Comparison of ENCODE assay signal across 15 cellular contexts in the genomic region with DNA sequence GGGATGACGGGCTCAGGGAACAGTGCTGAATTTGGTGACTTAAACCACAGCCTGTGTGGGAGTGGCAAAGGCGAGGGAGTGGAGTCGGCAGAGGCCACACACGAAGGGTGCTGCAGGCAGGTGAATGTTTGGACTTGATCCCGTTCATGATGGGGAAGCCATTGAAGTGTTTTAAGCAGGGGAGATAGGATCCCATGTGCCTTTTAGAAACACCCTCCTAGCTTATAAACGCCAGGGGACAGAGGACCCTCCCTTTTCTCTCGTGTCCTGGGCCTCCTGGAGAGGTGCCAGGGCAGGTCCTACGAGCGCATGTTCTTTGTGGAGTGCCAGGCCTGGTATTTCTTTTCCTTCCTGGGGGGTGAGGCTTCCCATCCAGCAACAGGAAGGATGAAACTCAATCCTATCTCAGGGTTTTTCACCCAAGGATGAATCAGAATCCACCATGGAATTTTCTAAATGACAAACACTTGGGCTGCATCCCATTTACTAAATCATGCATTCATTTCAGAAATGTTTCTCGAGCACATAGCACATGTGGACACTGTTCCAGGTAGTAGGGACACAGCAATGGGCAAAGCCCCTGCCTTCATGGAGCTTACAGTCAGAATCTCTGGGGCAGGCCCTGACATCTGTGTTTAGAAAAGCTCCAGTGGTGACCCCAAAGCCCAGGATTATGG. TPM values are rescaled to one million over a fixed set of nuclear protein-coding genes. Genes with fewer than 3 reads are reported as not detected.
DNase-seq lines count a peak whose midpoint lies in the region; ATAC-seq and TF ChIP-seq lines count a peak whose summit lies in the region.
"Had no signal": no experiment of that assay in that cellular context is flagged by ENCODE, and none has a peak within 500 bp of the region (broad histone marks: within the 10 kb centered on the region; RNA-seq: fewer than 3 reads in every experiment).

No MANE protein-coding gene starts in this region.

- H3K9ac ChIP-seq in GM23248 (peak overlapping the region; percentile 81), stomach smooth muscle (ENCODE audit: low read length in 2 of 2) (no peak overlapping the region)

- H3K27me3 ChIP-seq in GM23248 (replicated peaks; ENCODE audit: insufficient read depth) (no peaks in the 10 kb centered on the region), RWPE2 (ENCODE audit: insufficient read depth, poor library complexity, severe bottlenecking) (no peaks in the 10 kb centered on the region), stomach smooth muscle (ENCODE audit: control insufficient read depth in 1 of 2, insufficient read depth in 2 of 2, low read length in 2 of 2) (no peaks in the 10 kb centered on the region)

- H3K4me3 ChIP-seq in GM23248 (no peak overlapping the region), RWPE2 (ENCODE audit: severe bottlenecking) (no peak overlapping the region), stomach smooth muscle (ENCODE audit: low read length in 2 of 2) (no peak overlapping the region)

- peaks cover 22% of the 10 kb centered on the region for H3F3A ChIP-seq in GM23248 (ENCODE audit: insufficient read depth)

- in situ Hi-C loops in GM23248 (cut with MboI), result no loop called here

- peak overlapping the region; percentile 24 for H3K4me2 ChIP-seq in GM23248 (ENCODE audit: unreplicated experiment)

- peak; percentile 72 for DNase-seq in GM23248
- DNase-seq in RWPE2 (ENCODE audit: low spot score), result no peak
- DNase-seq in fibroblast of peridontal ligament (ENCODE audit: extremely low read depth), result peak; percentile 66
- no peak for DNase-seq in DMS 273 (lab: John Stamatoyannopoulos, UW; ENCODE audit: unreplicated experiment)
- no peak for DNase-seq in OCI-M2 (lab: John Stamatoyannopoulos, UW; ENCODE audit: unreplicated experiment)
- DNase-seq: activated gamma-delta T cell, caudate nucleus, COR-L47, NCI-H345, retina, T-helper 9 cell had no signal

- no peaks in the 10 kb centered on the region for H4K20me1 ChIP-seq in GM23248 (ENCODE audit: insufficient read depth)

- peak overlapping the region; percentile 98 for H3K27ac ChIP-seq in GM23248
- peak overlapping the region; percentile 81 for H3K27ac ChIP-seq in RWPE2 (ENCODE audit: poor library complexity, severe bottlenecking)
- peak overlapping the region; percentile 82 for H3K27ac ChIP-seq in stomach smooth muscle (ENCODE audit: low read length)

- ATAC-seq in RWPE2 (ENCODE audit: low read depth) (no peak), HG03442 (IDR thresholded peaks at IDR 0.05; ENCODE audit: unreplicated experiment) (no peak)

- H3K9me2 ChIP-seq in GM23248 (ENCODE audit: insufficient read depth), result no peaks in the 10 kb centered on the region

- TF ChIP-seq CTCF in RWPE2 (IDR thresholded peaks at IDR 0.05; ENCODE audit: poor library complexity, severe bottlenecking), result no peak

- H3K79me2 ChIP-seq in GM23248 (ENCODE audit: insufficient read depth), result no peaks in the 10 kb centered on the region

- 78 to 79% methylated on average over 10 of the region's 10 CpGs for WGBS in GM23248 (ENCODE audit: low coverage in 1 of 2, low lambda C conversion rate in 2 of 2, missing lambda C conversion rate in 2 of 2), 2 experiments

- no peaks in the 10 kb centered on the region for H3K9me3 ChIP-seq in GM23248 (ENCODE audit: low read depth)
- H3K9me3 ChIP-seq in RWPE2 (ENCODE audit: severe bottlenecking), result no peaks in the 10 kb centered on the region
- no peaks in the 10 kb centered on the region for H3K9me3 ChIP-seq in stomach smooth muscle (ENCODE audit: control insufficient read depth in 2 of 2, low read length in 2 of 2)

- H3K4me1 ChIP-seq in GM23248 (ENCODE audit: insufficient read depth) (peaks cover 26% of the 10 kb centered on the region), RWPE2 (ENCODE audit: insufficient read depth, poor library complexity, severe bottlenecking) (peaks cover 23% of the 10 kb centered on the region), stomach smooth muscle (ENCODE audit: control insufficient read depth, insufficient read depth, low read length) (peaks cover 21% of the 10 kb centered on the region)

- no peaks in the 10 kb centered on the region for H3K36me3 ChIP-seq in GM23248 (ENCODE audit: low read depth)
- H3K36me3 ChIP-seq in RWPE2 (ENCODE audit: low read depth), result no peaks in the 10 kb centered on the region
- no peaks in the 10 kb centered on the region for H3K36me3 ChIP-seq in stomach smooth muscle (ENCODE audit: control insufficient read depth in 2 of 2, insufficient read depth in 2 of 2, low read length in 2 of 2)

- 0 out of 2 replicates have a peak overlapping the region, but pooled peaks have one; percentile 36 for H2AFZ ChIP-seq in GM23248

RNA-seq across cellular contexts. Expression of a gene that starts 59.6 kb away (rescaled TPM):
- total RNA-seq in GM23248 (2014; rRNA removed; shearing (Covaris generic)), result not detected in 2 replicates
- not detected in 2 replicates for polyA plus RNA-seq in GM23248 (2016; fragmentation: Nextera tagmentation; extraction: Ambion mirVana)
- total RNA-seq: mononuclear cell, subcutaneous adipose tissue had no signal

Comparison
In these comparisons a context has a peak if more than half of its experiments do, and no peak if none do; other contexts are left out.
1. DNase-seq: peak in GM23248 (single experiment) and fibroblast of peridontal ligament (single experiment); none in RWPE2 (single experiment), DMS 273 (single experiment) and OCI-M2 (single experiment).
2. Peak in every context shown above with its lines, with median percentiles within 50 percentile points of each other: H3K27ac ChIP-seq.